In genomic region chr1:71592646-71593274, GRCh38 we compare ENCODE assay signal across 14 cellular contexts.
"Had no signal": no experiment of that assay in that cellular context is flagged by ENCODE, and none has a peak within 500 bp of the region (broad histone marks: within the 10 kb centered on the region; RNA-seq: fewer than 3 reads in every experiment).

No MANE protein-coding gene starts in this region.

- ATAC-seq: effector memory CD8-positive, alpha-beta T cell; foreskin keratinocyte; naive thymus-derived CD4-positive, alpha-beta T cell had no signal

- H3K9me3 ChIP-seq: esophagus squamous epithelium, stomach, thoracic aorta, transverse colon had no signal

- H3K36me3 ChIP-seq: esophagus squamous epithelium, stomach, thoracic aorta, transverse colon had no signal

- H3K4me3 ChIP-seq: esophagus squamous epithelium, stomach, thoracic aorta, transverse colon had no signal

- FAIRE-seq: colon, small intestine had no signal

- H3K27ac ChIP-seq: esophagus squamous epithelium, foreskin keratinocyte, stomach, thoracic aorta, transverse colon had no signal

- H3K4me1 ChIP-seq: esophagus squamous epithelium, foreskin keratinocyte had no signal

- H3K27me3 ChIP-seq: esophagus squamous epithelium, foreskin keratinocyte, stomach, transverse colon had no signal

- DNase-seq: effector memory CD8-positive, alpha-beta T cell; esophagus squamous epithelium; foreskin keratinocyte; kidney glomerular epithelial cell; naive thymus-derived CD4-positive, alpha-beta T cell; posterior cingulate gyrus; small intestine; stimulated activated CD4-positive, alpha-beta T cell treated with anti-CD3 and anti-CD28 coated beads, Interleukin-12 subunit alpha, Interleukin-12 subunit beta, amount 100 ng/mL, for 4 hours; stimulated activated naive CD4-positive, alpha-beta T cell; stomach; substantia nigra; transverse colon had no signal
